ENCODE assay signal across 21 cellular contexts in the genomic region with DNA sequence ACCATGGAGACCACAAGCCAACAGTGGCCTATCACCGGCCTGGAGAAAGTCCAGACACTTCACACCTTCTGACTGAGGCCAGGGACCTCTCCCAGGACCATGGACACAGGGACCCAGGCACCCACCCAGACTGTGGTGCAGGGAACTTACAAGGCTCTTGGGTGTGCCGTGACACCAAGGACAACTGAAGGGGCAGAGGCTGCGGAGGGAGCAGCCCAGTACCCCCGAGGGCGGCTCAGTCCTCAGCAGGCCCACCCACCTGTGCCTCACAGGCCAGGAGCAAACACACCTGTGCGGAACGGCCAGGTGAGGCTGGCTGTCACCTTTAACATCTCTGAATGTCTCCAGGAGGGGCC.
DNase-seq lines count a peak whose midpoint lies in the region; ATAC-seq, FAIRE-seq and TF ChIP-seq lines count a peak whose summit lies in the region.
"Had no signal": no experiment of that assay in that cellular context is flagged by ENCODE, and none has a peak within 500 bp of the region (broad histone marks: within the 10 kb centered on the region; RNA-seq: fewer than 3 reads in every experiment).

No MANE protein-coding gene starts in this region.

- H3K9ac ChIP-seq in GM12878 (ENCODE audit: control insufficient read depth, insufficient read depth, low read length) (no peak overlapping the region), neuronal stem cell (ENCODE audit: low read depth, low read length, poor library complexity) (no peak overlapping the region)
- H3K9ac ChIP-seq: GM23248, KMS-11 had no signal

- H4K20me1 ChIP-seq in GM12878 (ENCODE audit: control insufficient read depth, insufficient read depth), result peaks cover 4% of the 10 kb centered on the region; the same call in 1 of the 2 replicates

- peaks cover 0 to 2% of the 10 kb centered on the region in 2 experiments; a peak in 1 of 4 replicates for H3K36me3 ChIP-seq in GM12878 (ENCODE audit: control insufficient read depth in 2 of 2, insufficient read depth in 2 of 2, low read length in 1 of 2)
- H3K36me3 ChIP-seq in neuronal stem cell (replicated peaks in 1 of 2; ENCODE audit: control insufficient read depth in 2 of 2, insufficient read depth in 2 of 2, low read length in 2 of 2), result peaks cover 0 to 6% of the 10 kb centered on the region in 2 donors
- H3K36me3 ChIP-seq: SJSA1 had no signal

- no peak overlapping the region for H4K91ac ChIP-seq in neuronal stem cell (ENCODE audit: low read depth, low read length, poor library complexity)

- H3K79me1 ChIP-seq in neuronal stem cell (ENCODE audit: low read depth, low read length), result peaks cover 19% of the 10 kb centered on the region

- H3K4me3 Mint-ChIP-seq in natural killer cell, result no peak overlapping the region
- no peak overlapping the region for H3K4me3 Mint-ChIP-seq in natural killer cell treated with Interleukin-12 subunit alpha and Interleukin-12 subunit beta and Interleukin-15 and Interleukin-18, amount 100 ng/mL, for 72 hours
- no peak overlapping the region for H3K4me3 Mint-ChIP-seq in CD4-positive, alpha-beta T cell
- H3K4me3 Mint-ChIP-seq: CD14-positive monocyte, H9 had no signal

- H3K14ac ChIP-seq in neuronal stem cell (ENCODE audit: low read length), result no peak overlapping the region

- ATAC-seq in natural killer cell, result peak in 1 of 3 donors; percentile 67
- ATAC-seq in natural killer cell treated with Interleukin-12 subunit alpha and Interleukin-12 subunit beta and Interleukin-15 and Interleukin-18, amount 100 ng/mL, for 72 hours, result no peak
- no peak for ATAC-seq in GM12878
- no peak for ATAC-seq in HG02840 (IDR thresholded peaks at IDR 0.05; ENCODE audit: low FRiP score, unreplicated experiment)
- ATAC-seq in CD4-positive, alpha-beta T cell (ENCODE audit: poor library complexity), result no peak

- peak overlapping the region; percentile 68 to 90 for H3K27ac Mint-ChIP-seq in natural killer cell
- H3K27ac Mint-ChIP-seq in natural killer cell treated with Interleukin-12 subunit alpha and Interleukin-12 subunit beta and Interleukin-15 and Interleukin-18, amount 100 ng/mL, for 72 hours, result no peak overlapping the region
- H3K27ac Mint-ChIP-seq in CD4-positive, alpha-beta T cell, result no peak overlapping the region

- TF ChIP-seq POLR2A in GM12878 (IDR thresholded peaks at IDR 0.05; ENCODE audit: low read depth, low read length), result no peak

- RAD21 ChIA-PET in GM12878 (lab: Charles Lee; ENCODE audit: unreplicated experiment), result no interaction called here

- WGBS in GM12878 (ENCODE audit: insufficient coverage, insufficient replicate concordance, low lambda C conversion rate, missing lambda C conversion rate), result 90% methylated on average over 7 of the region's 7 CpGs
- WGBS in neuronal stem cell (ENCODE audit: extremely low coverage in 2 of 2, insufficient read length in 2 of 2, insufficient replicate concordance in 1 of 2), 2 donors, result no CpG with 5 or more reads among the region's 7 CpGs

- H2BK5ac ChIP-seq in neuronal stem cell (ENCODE audit: low read length), result peak overlapping the region; percentile 7

- POLR2A ChIA-PET in GM12878 (lab: Charles Lee), result no interaction called here
- POLR2A ChIA-PET in CD4-positive, alpha-beta T cell (lab: Charles Lee), result interaction anchor here (1.1 kb wide), 1 partner anchor 12 kb away, joined by 3 read pairs; no protein-coding TSS in a partner anchor

- H3K4ac ChIP-seq in neuronal stem cell (ENCODE audit: low read length), result no peak overlapping the region

- H3K4me1 Mint-ChIP-seq in natural killer cell, result peaks cover 45 to 48% of the 10 kb centered on the region in 2 donors
- H3K4me1 Mint-ChIP-seq in natural killer cell treated with Interleukin-12 subunit alpha and Interleukin-12 subunit beta and Interleukin-15 and Interleukin-18, amount 100 ng/mL, for 72 hours (ENCODE audit: low read depth in 2 of 2), result peaks cover 19 to 25% of the 10 kb centered on the region in 2 donors
- peaks cover 7% of the 10 kb centered on the region for H3K4me1 Mint-ChIP-seq in CD4-positive, alpha-beta T cell (ENCODE audit: low read depth)

- CTCF ChIA-PET in GM12878 (lab: Yijun Ruan, JAX), result no interaction called here
- CTCF ChIA-PET in CD4-positive, alpha-beta T cell (lab: Charles Lee), result no interaction called here

- H2BK15ac ChIP-seq in neuronal stem cell (ENCODE audit: low read length), result no peak overlapping the region

- no peaks in the 10 kb centered on the region for H3K4me1 ChIP-seq in GM12878 (ENCODE audit: control insufficient read depth, insufficient read depth, low read length)
- H3K4me1 ChIP-seq in neuronal stem cell (ENCODE audit: control insufficient read depth in 2 of 2, insufficient read depth in 1 of 2, low read depth in 1 of 2, low read length in 2 of 2), result peaks cover 3 to 4% of the 10 kb centered on the region in 2 donors
- H3K4me1 ChIP-seq: SJSA1 had no signal

- H3K4me2 ChIP-seq in GM12878 (ENCODE audit: control insufficient read depth, insufficient read depth) (no peak overlapping the region), neuronal stem cell (ENCODE audit: insufficient read depth, low read length, poor library complexity, severe bottlenecking) (no peak overlapping the region)
- H3K4me2 ChIP-seq: KMS-11 had no signal

- H3K79me2 ChIP-seq in GM12878 (ENCODE audit: control insufficient read depth, insufficient read depth, low read length), result no peaks in the 10 kb centered on the region

- SMC1A ChIA-PET in GM12878 (lab: Charles Lee; ENCODE audit: uncharacterized antibody, unreplicated experiment), result no interaction called here

- no peak overlapping the region for H2BK120ac ChIP-seq in neuronal stem cell (ENCODE audit: low read depth, low read length)

- H3K27me3 ChIP-seq in GM12878 (replicated peaks in 1 of 2; ENCODE audit: control insufficient read depth in 2 of 2, insufficient read depth in 2 of 2, low read length in 1 of 2), result no peaks in the 10 kb centered on the region
- H3K27me3 ChIP-seq in neuronal stem cell (ENCODE audit: control insufficient read depth in 3 of 3, insufficient read depth in 3 of 3, low read depth in 1 of 3, low read length in 3 of 3), result no peaks in the 10 kb centered on the region
- no peaks in the 10 kb centered on the region for H3K27me3 ChIP-seq in CD4-positive, alpha-beta T cell (ENCODE audit: control insufficient read depth, insufficient read depth, low read length)
- H3K27me3 ChIP-seq: SJSA1 had no signal

- no peak for TF ChIP-seq RAD21 in GM12878 (IDR thresholded peaks at IDR 0.05; ENCODE audit: insufficient read depth, low read depth, low read length)

- H2AFZ ChIP-seq in GM12878 (ENCODE audit: control insufficient read depth, low read depth, low read length) (no peak overlapping the region), neuronal stem cell (ENCODE audit: low read length) (no peak overlapping the region)
- H2AFZ ChIP-seq: GM23248 had no signal

- no peaks in the 10 kb centered on the region for H3K36me3 Mint-ChIP-seq in natural killer cell
- H3K36me3 Mint-ChIP-seq in natural killer cell treated with Interleukin-12 subunit alpha and Interleukin-12 subunit beta and Interleukin-15 and Interleukin-18, amount 100 ng/mL, for 72 hours, result no peaks in the 10 kb centered on the region
- peaks cover 8% of the 10 kb centered on the region for H3K36me3 Mint-ChIP-seq in CD4-positive, alpha-beta T cell (ENCODE audit: low read depth)

- no peak for FAIRE-seq in GM12878 (lab: Jason Lieb, UNC)
- FAIRE-seq: GM19239 had no signal

- no peak for DNase-seq in natural killer cell
- DNase-seq in natural killer cell treated with Interleukin-12 subunit alpha and Interleukin-12 subunit beta and Interleukin-15 and Interleukin-18, amount 100 ng/mL, for 72 hours (ENCODE audit: low spot score), result no peak
- no peak for DNase-seq in GM12878 (ENCODE audit: low read depth, low spot score)
- no peak for DNase-seq in neuronal stem cell (ENCODE audit: low spot score)
- DNase-seq in CD4-positive, alpha-beta T cell, result no peak
- DNase-seq in mesenteric fat pad (ENCODE audit: low spot score), result no peak
- DNase-seq: Calu3, GF-D8, GM23248, H9, NCI-H1048, NCI-H1694, NCI-H2081, NCI-H2227 treated with DMSO at 0.1 percent for 48 hours, NCI-H526 treated with DMSO at 0.1 percent for 48 hours, RPMI8226 had no signal

- H3K9me3 ChIP-seq in GM12878 (replicated peaks; ENCODE audit: control insufficient read depth, insufficient read depth, low read length) (no peaks in the 10 kb centered on the region), neuronal stem cell (replicated peaks in 1 of 2; ENCODE audit: control insufficient read depth in 2 of 2, insufficient read depth in 1 of 2, low read depth in 1 of 2, low read length in 2 of 2) (peaks cover 0 to 5% of the 10 kb centered on the region in 2 donors)
- H3K9me3 ChIP-seq in CD4-positive, alpha-beta T cell (ENCODE audit: control insufficient read depth, low read length), result no peaks in the 10 kb centered on the region
- H3K9me3 ChIP-seq: SJSA1 had no signal

- BruUV-seq in GM12878 (replicated peaks; lab: Mats Ljungman, UMichigan), result no TSS peak

- intact Hi-C loops in natural killer cell (cut with micrococcal nuclease) (loop anchor here (1.0 kb wide), 1 partner anchor 88 kb away; no protein-coding TSS in a partner anchor), GM12878 (cut with micrococcal nuclease; ENCODE audit: unreplicated experiment) (no loop called here)
- intact Hi-C loops in CD4-positive, alpha-beta T cell (cut with DNase I, micrococcal nuclease), result no loop called here

- H2BK12ac ChIP-seq in neuronal stem cell (ENCODE audit: low read length), result no peak overlapping the region

- TF ChIP-seq CTCF in natural killer cell (IDR thresholded peaks at IDR 0.05), result no peak
- no peak for TF ChIP-seq CTCF in GM12878 (IDR thresholded peaks at IDR 0.05 in 2 of 3, conservative IDR thresholded peaks at IDR 0.05 in 1 of 3; ENCODE audit: control insufficient read depth in 2 of 3, extremely low read depth in 1 of 3, insufficient read depth in 1 of 3, low read depth in 3 of 3, low read length in 3 of 3)
- TF ChIP-seq CTCF in CD4-positive, alpha-beta T cell (IDR thresholded peaks at IDR 0.05), result no peak

- peaks cover 12 to 13% of the 10 kb centered on the region in 2 donors for H3K27me3 Mint-ChIP-seq in natural killer cell (ENCODE audit: low read depth in 2 of 2)
- peaks cover 0 to 17% of the 10 kb centered on the region in 2 donors for H3K27me3 Mint-ChIP-seq in natural killer cell treated with Interleukin-12 subunit alpha and Interleukin-12 subunit beta and Interleukin-15 and Interleukin-18, amount 100 ng/mL, for 72 hours
- H3K27me3 Mint-ChIP-seq in CD4-positive, alpha-beta T cell, result no peaks in the 10 kb centered on the region

- H2AK5ac ChIP-seq in neuronal stem cell (ENCODE audit: low read depth, low read length), result no peak overlapping the region

- H3K27ac ChIP-seq in GM12878 (ENCODE audit: control insufficient read depth, insufficient read depth) (no peak overlapping the region), neuronal stem cell (replicated peaks; ENCODE audit: low read length) (no peak overlapping the region)
- H3K27ac ChIP-seq in CD4-positive, alpha-beta T cell (ENCODE audit: low read depth, low read length), result no peak overlapping the region
- H3K27ac ChIP-seq: GM23248, KMS-11, SJSA1 had no signal

- H3K9me3 Mint-ChIP-seq in natural killer cell, result no peaks in the 10 kb centered on the region
- H3K9me3 Mint-ChIP-seq in natural killer cell treated with Interleukin-12 subunit alpha and Interleukin-12 subunit beta and Interleukin-15 and Interleukin-18, amount 100 ng/mL, for 72 hours, result no peaks in the 10 kb centered on the region
- H3K9me3 Mint-ChIP-seq in CD4-positive, alpha-beta T cell, result no peaks in the 10 kb centered on the region
- H3K9me3 Mint-ChIP-seq: H9 had no signal

- H4K8ac ChIP-seq in neuronal stem cell (ENCODE audit: low read depth, low read length), result no peak overlapping the region

- peak overlapping the region; percentile 39 for H3K23ac ChIP-seq in neuronal stem cell (ENCODE audit: low read depth, low read length, poor library complexity)

- H3K18ac ChIP-seq in neuronal stem cell (ENCODE audit: low read length), result no peak overlapping the region

- in situ Hi-C loops in GM12878 (cut with MboI), result no loop called here

- TF ChIP-seq EP300 in GM12878 (IDR thresholded peaks at IDR 0.05; ENCODE audit: borderline replicate concordance in 1 of 2, control insufficient read depth in 1 of 2, low read depth in 2 of 2, low read length in 2 of 2), result no peak

- H3K4me3 ChIP-seq in GM12878 (no peak overlapping the region), neuronal stem cell (ENCODE audit: low read length in 2 of 2) (no peak overlapping the region)
- H3K4me3 ChIP-seq: GM23248, SJSA1 had no signal

Comparison
In these comparisons a context has a peak if more than half of its experiments do, and no peak if none do; other contexts are left out.
1. H3K27ac Mint-ChIP-seq: peak in natural killer cell (2 of 2); none in natural killer cell treated with Interleukin-12 subunit alpha and Interleukin-12 subunit beta and Interleukin-15 and Interleukin-18, amount 100 ng/mL, for 72 hours (0 of 2) and CD4-positive, alpha-beta T cell (single experiment).